ENCODE assay signal across 30 cellular contexts in the genomic region with DNA sequence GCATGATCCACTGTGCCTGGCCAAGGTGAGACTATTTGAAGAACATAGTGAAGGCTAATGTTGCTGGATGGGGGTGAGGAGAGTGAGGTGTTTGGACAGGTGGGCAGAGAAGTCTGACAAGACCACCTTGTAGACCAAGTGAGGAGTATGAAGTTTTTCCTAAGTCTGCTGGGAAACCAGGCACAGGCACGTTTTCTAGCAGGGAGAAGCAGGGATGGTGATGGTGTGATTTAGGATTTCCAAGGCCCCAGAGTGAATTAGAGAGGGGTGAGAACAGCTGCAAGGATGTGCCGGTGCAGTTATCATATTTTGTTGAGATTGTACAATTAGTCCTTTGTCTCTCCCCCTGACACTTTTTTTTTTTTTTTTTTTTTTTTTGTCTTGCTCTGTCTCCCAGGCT. TPM values are rescaled to one million over a fixed set of nuclear protein-coding genes. Genes with fewer than 3 reads are reported as not detected.
"Had no signal": no experiment of that assay in that cellular context is flagged by ENCODE, and none has a peak within 500 bp of the region (broad histone marks: within the 10 kb centered on the region; RNA-seq: fewer than 3 reads in every experiment).

No MANE protein-coding gene starts in this region.

- H3K4me1 Mint-ChIP-seq: activated T-helper 17 cell treated with anti-CD3 and anti-CD28 coated beads, Interleukin-2, amount 50 U/mL, for 72 hours had no signal

- H3K9me3 Mint-ChIP-seq: activated CD4-positive, alpha-beta memory T cell treated with anti-CD3 and anti-CD28 coated beads, Interleukin-2, amount 10 ng/mL, durations not matched to agents 7 days and 5 days; activated T-cell treated with anti-CD3 and anti-CD28 coated beads, Interleukin-2, amount 50 U/mL, for 24 hours; activated T-cell treated with anti-CD3 and anti-CD28 coated beads, Interleukin-2, amount 50 U/mL, for 72 hours; activated T-helper 17 cell treated with anti-CD3 and anti-CD28 coated beads, Interleukin-2, amount 50 U/mL, for 72 hours; T-helper 2 cell treated with Interferon-gamma antibody and Interleukin-4, amounts not matched to agents 5 μg/mL and 100 μg/mL, for 36 hours had no signal

- H3K36me3 Mint-ChIP-seq: activated naive CD8-positive, alpha-beta T cell had no signal

- H3K4me1 ChIP-seq: colonic mucosa had no signal

- H3K27me3 ChIP-seq: body of pancreas, colonic mucosa, heart left ventricle had no signal

- H3K4me3 Mint-ChIP-seq: activated CD4-positive, alpha-beta memory T cell treated with anti-CD3 and anti-CD28 coated beads, Interleukin-2, amount 10 ng/mL, durations not matched to agents 7 days and 5 days; activated naive CD8-positive, alpha-beta T cell; activated T-cell treated with anti-CD3 and anti-CD28 coated beads, Interleukin-2, amount 50 U/mL, for 24 hours; activated T-cell treated with anti-CD3 and anti-CD28 coated beads, Interleukin-2, amount 50 U/mL, for 72 hours; activated T-helper 17 cell treated with anti-CD3 and anti-CD28 coated beads, Interleukin-2, amount 50 U/mL, for 72 hours; T-helper 17 cell; T-helper 2 cell treated with Interferon-gamma antibody and Interleukin-4, amounts not matched to agents 5 μg/mL and 100 μg/mL, for 36 hours had no signal

- ATAC-seq: activated T-cell treated with anti-CD3 and anti-CD28 coated beads, Interleukin-2, amount 50 U/mL, for 72 hours; activated T-helper 17 cell treated with anti-CD3 and anti-CD28 coated beads, Interleukin-2, amount 50 U/mL, for 72 hours; body of pancreas; esophagus mucosa; heart left ventricle; T-helper 17 cell had no signal

- DNase-seq: activated CD4-positive, alpha-beta memory T cell treated with anti-CD3 and anti-CD28 coated beads, Interleukin-2, amount 10 ng/mL, durations not matched to agents 7 days and 5 days; activated CD4-positive, alpha-beta T cell treated with anti-CD3 and anti-CD28 coated beads for 48 hours; activated CD4-positive, alpha-beta T cell treated with anti-CD3 and anti-CD28 coated beads, Interleukin-2, amount 50 U/mL, for 4 hours; activated CD4-positive, CD25-positive, alpha-beta regulatory T cell; activated CD4-positive, CD25-positive, alpha-beta regulatory T cell treated with anti-CD3 and anti-CD28 coated beads, Interleukin-2, amount 50 U/mL, for 72 hours; activated CD8-positive, alpha-beta memory T cell treated with anti-CD3 and anti-CD28 coated beads, Interleukin-2, amount 50 U/mL, for 48 hours; activated effector memory CD4-positive, alpha-beta T cell treated with Interleukin-2 at 50 U/mL for 16 hours; activated gamma-delta T cell treated with Interleukin-2 at 50 U/mL for 16 hours; activated naive CD4-positive, alpha-beta T cell treated with anti-CD3 and anti-CD28 coated beads, Interleukin-2, amount 50 U/mL, for 16 hours; activated naive CD4-positive, alpha-beta T cell treated with Interleukin-2 at 50 U/mL for 16 hours; activated T-cell treated with anti-CD3 and anti-CD28 coated beads for 4 hours; activated T-cell treated with anti-CD3 and anti-CD28 coated beads, Interleukin-2, amount 50 U/mL, for 24 hours; activated T-cell treated with anti-CD3 and anti-CD28 coated beads, Interleukin-2, amount 50 U/mL, for 72 hours; amniotic stem cell; anterior cingulate cortex; body of pancreas; caudate nucleus; colonic mucosa; effector CD8-positive, alpha-beta T cell; foreskin fibroblast; heart left ventricle; T-helper 1 cell; T-helper 17 cell; T1000 had no signal

- H3K4me3 ChIP-seq: body of pancreas, colonic mucosa, heart left ventricle had no signal

- H3K9me3 ChIP-seq: body of pancreas, colonic mucosa, heart left ventricle had no signal

- H3K27me3 Mint-ChIP-seq: activated naive CD8-positive, alpha-beta T cell; activated T-cell treated with anti-CD3 and anti-CD28 coated beads, Interleukin-2, amount 50 U/mL, for 24 hours; activated T-helper 17 cell treated with anti-CD3 and anti-CD28 coated beads, Interleukin-2, amount 50 U/mL, for 72 hours; T-helper 17 cell had no signal

- FAIRE-seq: endometrium, frontal cortex had no signal

- H3K27ac ChIP-seq: body of pancreas, colonic mucosa, heart left ventricle had no signal

- H3K36me3 ChIP-seq: colonic mucosa, heart left ventricle had no signal

- H3K27ac Mint-ChIP-seq: activated CD4-positive, alpha-beta memory T cell treated with anti-CD3 and anti-CD28 coated beads, Interleukin-2, amount 10 ng/mL, durations not matched to agents 7 days and 5 days; activated naive CD8-positive, alpha-beta T cell; activated T-cell treated with anti-CD3 and anti-CD28 coated beads, Interleukin-2, amount 50 U/mL, for 24 hours; activated T-cell treated with anti-CD3 and anti-CD28 coated beads, Interleukin-2, amount 50 U/mL, for 72 hours; activated T-helper 17 cell treated with anti-CD3 and anti-CD28 coated beads, Interleukin-2, amount 50 U/mL, for 72 hours; T-helper 17 cell; T-helper 2 cell treated with Interferon-gamma antibody and Interleukin-4, amounts not matched to agents 5 μg/mL and 100 μg/mL, for 36 hours had no signal

RNA-seq across cellular contexts. Expression of gene PTGER1, which starts 47.7 kb away (rescaled TPM):
- total RNA-seq: frontal cortex, T-helper 17 cell had no signal
